ENCODE assay signal across 9 cellular contexts in genomic region chr9:136488247-136489214, GRCh38. TPM values are rescaled to one million over a fixed set of nuclear protein-coding genes. Genes with fewer than 3 reads are reported as not detected.
DNase-seq lines count a peak whose midpoint lies in the region; ATAC-seq and TF ChIP-seq lines count a peak whose summit lies in the region.
"Had no signal": no experiment of that assay in that cellular context is flagged by ENCODE, and none has a peak within 500 bp of the region (broad histone marks: within the 10 kb centered on the region; RNA-seq: fewer than 3 reads in every experiment).

No MANE protein-coding gene starts in this region.

- peaks cover 3% of the 10 kb centered on the region for H3K36me3 Mint-ChIP-seq in brain

- H3K27ac ChIP-seq in VCaP, result no peak overlapping the region

- no peak for ATAC-seq in HG02840 (IDR thresholded peaks at IDR 0.05; ENCODE audit: low FRiP score, unreplicated experiment)

- peaks cover 20% of the 10 kb centered on the region for H3K4me1 Mint-ChIP-seq in brain

- peak; percentile 75 for DNase-seq in ELF-1 (ENCODE audit: low read depth, low spot score)
- peak; percentile 62 for DNase-seq in NCI-H1105 (lab: John Stamatoyannopoulos, UW)
- DNase-seq in islet precursor cell, result peak; percentile 81
- peak; percentile 71 for DNase-seq in stimulated activated CD4-positive, alpha-beta T cell treated with anti-CD3 and anti-CD28 coated beads, Interleukin-1b, Interleukin-23, amount 100 ng/mL, for 48 hours
- no peak for DNase-seq in NCI-H1694 treated with DMSO at 0.1 percent for 48 hours (lab: John Stamatoyannopoulos, UW)

- no peaks in the 10 kb centered on the region for H3K9me3 Mint-ChIP-seq in brain
- H3K9me3 Mint-ChIP-seq: T-helper 1 cell treated with Interleukin-12 subunit alpha and Interleukin-12 subunit beta and Interleukin-4 antibody, amounts not matched to agents 30 μg/mL and 1 μg/mL, for 36 hours had no signal

- peak; percentile 99 for TF ChIP-seq CTCF in VCaP (conservative IDR thresholded peaks at IDR 0.05)
- peak; percentile 99 to 100 for TF ChIP-seq CTCF in brain (conservative IDR thresholded peaks at IDR 0.05)

- peak overlapping the region in 1 of 5 experiments; percentile 29 for H3K27ac Mint-ChIP-seq in brain
- H3K27ac Mint-ChIP-seq: T-helper 1 cell treated with Interleukin-12 subunit alpha and Interleukin-12 subunit beta and Interleukin-4 antibody, amounts not matched to agents 30 μg/mL and 1 μg/mL, for 36 hours had no signal

- H3K27me3 Mint-ChIP-seq in brain, result no peaks in the 10 kb centered on the region

- H3K4me3 Mint-ChIP-seq in brain, result no peak overlapping the region
- H3K4me3 Mint-ChIP-seq: T-helper 1 cell treated with Interleukin-12 subunit alpha and Interleukin-12 subunit beta and Interleukin-4 antibody, amounts not matched to agents 30 μg/mL and 1 μg/mL, for 36 hours had no signal

RNA-seq across cellular contexts. Expression of gene SEC16A, which starts 5.7 kb away (rescaled TPM):
- 80.6 TPM for polyA plus RNA-seq in brain (ENCODE audit: insufficient read depth, low read depth, low replicate concordance)

RNA-seq across cellular contexts. Expression of gene INPP5E, which starts 48.9 kb away (rescaled TPM):
- 10.7 TPM for polyA plus RNA-seq in brain (ENCODE audit: insufficient read depth, low read depth, low replicate concordance)

RNA-seq across cellular contexts. Expression of gene NOTCH1, which starts 57.3 kb away (rescaled TPM):
- 12.3 TPM for polyA plus RNA-seq in brain (ENCODE audit: insufficient read depth, low read depth, low replicate concordance)
